9 cellular contexts compared by ENCODE assay signal in genomic region chr9:136267261-136268111, GRCh38. TPM values are rescaled to one million over a fixed set of nuclear protein-coding genes. Genes with fewer than 3 reads are reported as not detected.
DNase-seq lines count a peak whose midpoint lies in the region; ATAC-seq, FAIRE-seq and TF ChIP-seq lines count a peak whose summit lies in the region.
"Had no signal": no experiment of that assay in that cellular context is flagged by ENCODE, and none has a peak within 500 bp of the region (broad histone marks: within the 10 kb centered on the region; RNA-seq: fewer than 3 reads in every experiment).

No MANE protein-coding gene starts in this region.

- H3K27ac ChIP-seq in CD4-positive, alpha-beta T cell (ENCODE audit: low read depth, low read length): no peak overlapping the region
- no peak overlapping the region for H3K27ac ChIP-seq in right cardiac atrium (ENCODE audit: low read length)
- H3K27ac ChIP-seq: epithelial cell of prostate had no signal

- TF ChIP-seq CTCF in CD4-positive, alpha-beta T cell (IDR thresholded peaks at IDR 0.05): peak; percentile 28
- TF ChIP-seq CTCF in GM20000 (IDR thresholded peaks at IDR 0.05; ENCODE audit: extremely low read depth, missing control alignments): peak; percentile 53

- CTCF ChIA-PET in CD4-positive, alpha-beta T cell (lab: Charles Lee): interaction anchor here (0.9 to 1.7 kb wide), 5 partner anchors 17 to 134 kb away, joined by 3 to 4 read pairs (median 4); no protein-coding TSS in a partner anchor

- peaks cover 4% of the 10 kb centered on the region for H3K4me1 Mint-ChIP-seq in CD4-positive, alpha-beta T cell (ENCODE audit: low read depth)
- H3K4me1 Mint-ChIP-seq in T-helper 1 cell treated with Interleukin-12 subunit alpha and Interleukin-12 subunit beta and Interleukin-4 antibody, amounts not matched to agents 30 μg/mL and 1 μg/mL, for 36 hours (ENCODE audit: low read depth): no peaks in the 10 kb centered on the region

- peak; percentile 78 to 90 (median 83) for DNase-seq in CD4-positive, alpha-beta T cell
- DNase-seq in GM20000 (ENCODE audit: low spot score) (peak; percentile 99), HuH-7.5 (ENCODE audit: low spot score) (peak; percentile 99), amniotic stem cell (lab: John Stamatoyannopoulos, UW) (peak; percentile 59), right cardiac atrium (peak; percentile 89 to 95 (median 95)), pulmonary artery endothelial cell (ENCODE audit: low read depth, low spot score) (peak; percentile 39), urothelium cell line (ENCODE audit: low spot score) (peak; percentile 85)

- no peak for FAIRE-seq in urothelium cell line (lab: Jason Lieb, UNC)

- peaks cover 3% of the 10 kb centered on the region for H3K4me1 ChIP-seq in right cardiac atrium (ENCODE audit: control insufficient read depth, insufficient read depth, low read length)

- no peaks in the 10 kb centered on the region for H3K27me3 ChIP-seq in CD4-positive, alpha-beta T cell (ENCODE audit: control insufficient read depth, insufficient read depth, low read length)
- no peaks in the 10 kb centered on the region for H3K27me3 ChIP-seq in right cardiac atrium (ENCODE audit: control insufficient read depth, insufficient read depth)

- peak overlapping the region; percentile 36 for H3K4me3 ChIP-seq in right cardiac atrium (ENCODE audit: low read length)

- H3K27me3 Mint-ChIP-seq in CD4-positive, alpha-beta T cell: no peaks in the 10 kb centered on the region
- H3K27me3 Mint-ChIP-seq in T-helper 1 cell treated with Interleukin-12 subunit alpha and Interleukin-12 subunit beta and Interleukin-4 antibody, amounts not matched to agents 30 μg/mL and 1 μg/mL, for 36 hours (ENCODE audit: low read depth): peaks cover 7% of the 10 kb centered on the region

- intact Hi-C loops in CD4-positive, alpha-beta T cell (cut with DNase I, micrococcal nuclease): loop anchor here in 1 of 2 experiments (1.0 to 2.0 kb wide), 2 partner anchors 21 to 95 kb away; partner anchors contain the start of gene DNLZ
- intact Hi-C loops in right cardiac atrium (cut with DNase I): no loop called here

- no peaks in the 10 kb centered on the region for H3K9me3 ChIP-seq in CD4-positive, alpha-beta T cell (ENCODE audit: control insufficient read depth, low read length)
- no peaks in the 10 kb centered on the region for H3K9me3 ChIP-seq in right cardiac atrium (ENCODE audit: control insufficient read depth, low read length)

- ATAC-seq in CD4-positive, alpha-beta T cell (ENCODE audit: poor library complexity): peak; percentile 98
- ATAC-seq in right cardiac atrium: peak; percentile 94 to 96

- 14% methylated on average over 60 of the region's 60 CpGs for WGBS in right cardiac atrium

- peak overlapping the region; percentile 75 for H3K27ac Mint-ChIP-seq in CD4-positive, alpha-beta T cell
- peak overlapping the region; percentile 75 for H3K27ac Mint-ChIP-seq in T-helper 1 cell treated with Interleukin-12 subunit alpha and Interleukin-12 subunit beta and Interleukin-4 antibody, amounts not matched to agents 30 μg/mL and 1 μg/mL, for 36 hours

- H3K36me3 Mint-ChIP-seq in CD4-positive, alpha-beta T cell (ENCODE audit: low read depth): no peaks in the 10 kb centered on the region
- no peaks in the 10 kb centered on the region for H3K36me3 Mint-ChIP-seq in T-helper 1 cell treated with Interleukin-12 subunit alpha and Interleukin-12 subunit beta and Interleukin-4 antibody, amounts not matched to agents 30 μg/mL and 1 μg/mL, for 36 hours (ENCODE audit: low read depth)

- POLR2A ChIA-PET in CD4-positive, alpha-beta T cell (lab: Charles Lee): interaction anchor here (0.8 to 2.3 kb wide), 10 partner anchors 18 to 306 kb away, joined by 3 to 15 read pairs (median 4); partner anchors contain the start of gene DNLZ

- no peaks in the 10 kb centered on the region for H3K9me3 Mint-ChIP-seq in CD4-positive, alpha-beta T cell
- H3K9me3 Mint-ChIP-seq in T-helper 1 cell treated with Interleukin-12 subunit alpha and Interleukin-12 subunit beta and Interleukin-4 antibody, amounts not matched to agents 30 μg/mL and 1 μg/mL, for 36 hours: no peaks in the 10 kb centered on the region

- peak overlapping the region; percentile 79 for H3K4me3 Mint-ChIP-seq in CD4-positive, alpha-beta T cell
- peak overlapping the region; percentile 72 for H3K4me3 Mint-ChIP-seq in T-helper 1 cell treated with Interleukin-12 subunit alpha and Interleukin-12 subunit beta and Interleukin-4 antibody, amounts not matched to agents 30 μg/mL and 1 μg/mL, for 36 hours

RNA-seq across cellular contexts. Expression of gene QSOX2, which starts 21.9 kb away (rescaled TPM):
- 10 to 100 TPM; 14.4 TPM for total RNA-seq in CD4-positive, alpha-beta T cell
- 1 to 10 TPM; 5.3 to 9.0 (median 7.5) TPM for total RNA-seq in right cardiac atrium
- 4.5 TPM for polyA plus RNA-seq in right cardiac atrium
- total RNA-seq in pulmonary artery endothelial cell: 12.4 and 15.4 TPM in 2 replicates

RNA-seq across cellular contexts. Expression of gene CCDC187, which starts 36.4 kb away (rescaled TPM):
- not detected for total RNA-seq in CD4-positive, alpha-beta T cell
- not detected for total RNA-seq in right cardiac atrium
- polyA plus RNA-seq in right cardiac atrium: not detected
- not detected in 2 replicates for total RNA-seq in pulmonary artery endothelial cell

RNA-seq across cellular contexts. Expression of gene GPSM1, which starts 59.9 kb away (rescaled TPM):
- 1 to 10 TPM; 7.7 to 8.6 TPM for total RNA-seq in CD4-positive, alpha-beta T cell
- total RNA-seq in right cardiac atrium (10 to 100 TPM; 46.3 to 90.6 (median 71.6) TPM), pulmonary artery endothelial cell (24.1 and 32.1 TPM in 2 replicates)
- 73.3 TPM for polyA plus RNA-seq in right cardiac atrium

Comparison
In these comparisons a context has a peak if more than half of its experiments do, and no peak if none do; other contexts are left out.
1. DNase-seq: peak in every context shown above with its lines; median percentile 99 in GM20000; 99 in HuH-7.5; 95 in right cardiac atrium; 85 in urothelium cell line; 83 in CD4-positive, alpha-beta T cell; 59 in amniotic stem cell; 39 in pulmonary artery endothelial cell.